In genomic region chr17:2081564-2081963, GRCh38 we compare ENCODE assay signal across 14 cellular contexts. TPM values are rescaled to one million over a fixed set of nuclear protein-coding genes. Genes with fewer than 3 reads are reported as not detected.
DNase-seq lines count a peak whose midpoint lies in the region; ATAC-seq and TF ChIP-seq lines count a peak whose summit lies in the region.
"Had no signal": no experiment of that assay in that cellular context is flagged by ENCODE, and none has a peak within 500 bp of the region (broad histone marks: within the 10 kb centered on the region; RNA-seq: fewer than 3 reads in every experiment).

No MANE protein-coding gene starts in this region.

- no peak for ATAC-seq in GM18498 (IDR thresholded peaks at IDR 0.05; ENCODE audit: unreplicated experiment)
- ATAC-seq in GM18519 (IDR thresholded peaks at IDR 0.05; ENCODE audit: low FRiP score, unreplicated experiment) = no peak
- no peak for ATAC-seq in GM18907 (IDR thresholded peaks at IDR 0.05; ENCODE audit: unreplicated experiment)
- ATAC-seq in HG02610 (IDR thresholded peaks at IDR 0.05; ENCODE audit: unreplicated experiment) = no peak
- ATAC-seq: sciatic nerve had no signal

- no peak overlapping the region for H3K4ac ChIP-seq in mesenchymal stem cell (ENCODE audit: low read depth in 1 of 2, low read length in 2 of 2)

- peaks cover 6% of the 10 kb centered on the region; the same call in 1 of the 2 replicates for H3K36me3 ChIP-seq in GM23248 (ENCODE audit: low read depth)
- H3K36me3 ChIP-seq in mesenchymal stem cell (ENCODE audit: control insufficient read depth in 1 of 2, insufficient read depth in 2 of 2, low read depth in 1 of 2, low read length in 2 of 2) = peaks cover 49 to 50% of the 10 kb centered on the region in 2 experiments

- no peaks in the 10 kb centered on the region for H3K79me2 ChIP-seq in GM23248 (ENCODE audit: insufficient read depth)

- H3F3A ChIP-seq in GM23248 (ENCODE audit: insufficient read depth) = peaks cover 40% of the 10 kb centered on the region

- H3K18ac ChIP-seq in mesenchymal stem cell (ENCODE audit: low read depth in 1 of 2, low read length in 2 of 2) = peak overlapping the region; percentile 5 to 79

- H3K27ac ChIP-seq in GM23248 = peak overlapping the region; percentile 86
- H3K27ac ChIP-seq in mesenchymal stem cell (ENCODE audit: low read length, poor library complexity, severe bottlenecking) = no peak overlapping the region
- H3K27ac ChIP-seq: C4-2B had no signal

- DNase-seq in A172 (ENCODE audit: low spot score) (peak; percentile 71), GM23248 (peak; percentile 89), astrocyte of the spinal cord (ENCODE audit: low read depth, low spot score) (peak; percentile 56), mesenchymal stem cell (no peak)
- DNase-seq: activated naive CD4-positive, alpha-beta T cell treated with anti-CD3 and anti-CD28 coated beads for 36 hours; dermis blood vessel endothelial cell; head of caudate nucleus; NCI-H2171 treated with DMSO at 0.1 percent for 48 hours had no signal

- in situ Hi-C loops in GM23248 (cut with MboI) (loop anchor here (10.0 kb wide), 1 partner anchor 153 kb away; no protein-coding TSS in a partner anchor), astrocyte of the spinal cord (cut with HindIII; ENCODE audit: low sequenced_read_pairs) (no loop called here)

- H3K4me2 ChIP-seq in GM23248 (ENCODE audit: unreplicated experiment) (peak overlapping the region; percentile 38), mesenchymal stem cell (ENCODE audit: low read length, poor library complexity, severe bottlenecking) (no peak overlapping the region)

- TF ChIP-seq CTCF in astrocyte of the spinal cord (IDR thresholded peaks at IDR 0.05; ENCODE audit: low read depth, low read length) = no peak

- H4K8ac ChIP-seq in mesenchymal stem cell (ENCODE audit: low read length) = peak overlapping the region; percentile 10

- H3K27me3 ChIP-seq in GM23248 (replicated peaks; ENCODE audit: insufficient read depth) = no peaks in the 10 kb centered on the region
- H3K27me3 ChIP-seq in mesenchymal stem cell (ENCODE audit: control insufficient read depth in 1 of 2, insufficient read depth in 1 of 2, low read length in 2 of 2) = no peaks in the 10 kb centered on the region

- peaks cover 14% of the 10 kb centered on the region for H3K79me1 ChIP-seq in mesenchymal stem cell (replicated peaks; ENCODE audit: low read length, poor library complexity, severe bottlenecking)

- H4K20me1 ChIP-seq in GM23248 (ENCODE audit: insufficient read depth) = no peaks in the 10 kb centered on the region

- H3K4me3 ChIP-seq in GM23248 (no peak overlapping the region), astrocyte of the spinal cord (ENCODE audit: low read depth, low read length) (no peak overlapping the region), mesenchymal stem cell (ENCODE audit: insufficient read depth in 1 of 2, low read depth in 1 of 2, low read length in 2 of 2) (no peak overlapping the region)

- 6 to 14% methylated on average over 9 of the region's 9 CpGs for WGBS in GM23248 (ENCODE audit: low coverage in 1 of 2, low lambda C conversion rate in 2 of 2, missing lambda C conversion rate in 2 of 2), 2 experiments
- 69% methylated on average over 9 of the region's 9 CpGs for WGBS in mesenchymal stem cell

- peak overlapping the region; percentile 81 for H4K91ac ChIP-seq in mesenchymal stem cell (ENCODE audit: low read length)

- no peak overlapping the region for H3K14ac ChIP-seq in mesenchymal stem cell (ENCODE audit: low read length in 2 of 2)

- peak overlapping the region; percentile 68 for H3K9ac ChIP-seq in GM23248
- H3K9ac ChIP-seq in mesenchymal stem cell (ENCODE audit: low read length) = peak overlapping the region; percentile 31

- H3K9me3 ChIP-seq in GM23248 (ENCODE audit: low read depth) (no peaks in the 10 kb centered on the region), mesenchymal stem cell (ENCODE audit: control insufficient read depth, low read length) (no peaks in the 10 kb centered on the region)

- peak overlapping the region in 1 of 2 experiments; percentile 75 for H2BK12ac ChIP-seq in mesenchymal stem cell (ENCODE audit: low read length in 2 of 2)

- H2AK5ac ChIP-seq in mesenchymal stem cell (ENCODE audit: low read length, severe bottlenecking) = no peak overlapping the region

- H2AFZ ChIP-seq in GM23248 (no peak overlapping the region), mesenchymal stem cell (ENCODE audit: low read depth, low read length) (no peak overlapping the region)

- H2BK15ac ChIP-seq in mesenchymal stem cell (ENCODE audit: low read depth, poor library complexity, severe bottlenecking) = no peak overlapping the region

- H3K4me1 ChIP-seq in GM23248 (ENCODE audit: insufficient read depth) (peaks cover 52% of the 10 kb centered on the region), mesenchymal stem cell (ENCODE audit: control insufficient read depth, insufficient read depth, low read depth, low read length) (peaks cover 36% of the 10 kb centered on the region)

- no peaks in the 10 kb centered on the region for H3K9me2 ChIP-seq in GM23248 (ENCODE audit: insufficient read depth)

- H3K23ac ChIP-seq in mesenchymal stem cell (ENCODE audit: low read length in 2 of 2) = no peak overlapping the region

- peak overlapping the region; percentile 19 for H2BK120ac ChIP-seq in mesenchymal stem cell (ENCODE audit: low read depth, low read length)

- H2BK5ac ChIP-seq in mesenchymal stem cell (ENCODE audit: low read depth, low read length, poor library complexity, severe bottlenecking) = no peak overlapping the region

RNA-seq across cellular contexts. Expression of gene HIC1, which starts 26.7 kb away (rescaled TPM):
- 7.3 and 12.5 TPM in 2 replicates for total RNA-seq in A172 (2014; rRNA removed; shearing (Covaris generic))
- 35.0 and 59.8 TPM in 2 replicates for total RNA-seq in GM23248 (2014; rRNA removed; shearing (Covaris generic))
- 1.6 TPM in 2 replicates for polyA plus RNA-seq in GM23248 (2016; fragmentation: Nextera tagmentation; extraction: Ambion mirVana)
- 25.3 TPM for polyA plus RNA-seq in mesenchymal stem cell (2013, experiment 1 of 2)
- 23.9 TPM for polyA plus RNA-seq in mesenchymal stem cell (2013, experiment 2 of 2)

RNA-seq across cellular contexts. Expression of gene OVCA2, which starts 39.7 kb away (rescaled TPM):
- 104 and 128 TPM in 2 replicates for total RNA-seq in A172 (2014; rRNA removed; shearing (Covaris generic))
- 67.3 and 92.0 TPM in 2 replicates for total RNA-seq in GM23248 (2014; rRNA removed; shearing (Covaris generic))
- polyA plus RNA-seq in GM23248 (2016; fragmentation: Nextera tagmentation; extraction: Ambion mirVana) = 63.5 and 66.1 TPM in 2 replicates
- 72.1 TPM for polyA plus RNA-seq in mesenchymal stem cell (2013, experiment 1 of 2)
- polyA plus RNA-seq in mesenchymal stem cell (2013, experiment 2 of 2) = 72.9 TPM

RNA-seq across cellular contexts. Expression of gene DPH1, which starts 51.6 kb away (rescaled TPM):
- 31.2 and 33.2 TPM in 2 replicates for total RNA-seq in A172 (2014; rRNA removed; shearing (Covaris generic))
- 51.2 and 58.1 TPM in 2 replicates for total RNA-seq in GM23248 (2014; rRNA removed; shearing (Covaris generic))
- polyA plus RNA-seq in GM23248 (2016; fragmentation: Nextera tagmentation; extraction: Ambion mirVana) = 41.1 and 41.2 TPM in 2 replicates
- 24.6 TPM for polyA plus RNA-seq in mesenchymal stem cell (2013, experiment 1 of 2)
- 23.7 TPM for polyA plus RNA-seq in mesenchymal stem cell (2013, experiment 2 of 2)

RNA-seq across cellular contexts. Expression of gene RTN4RL1, which starts 56.4 kb away (rescaled TPM):
- total RNA-seq in A172 (2014; rRNA removed; shearing (Covaris generic)) = 1.7 and 2.2 TPM in 2 replicates
- 0.22 TPM in 1 of 2 replicates, not detected in the other for total RNA-seq in GM23248 (2014; rRNA removed; shearing (Covaris generic))
- polyA plus RNA-seq in GM23248 (2016; fragmentation: Nextera tagmentation; extraction: Ambion mirVana) = not detected in 2 replicates
- polyA plus RNA-seq in mesenchymal stem cell (2013, experiment 1 of 2) = 0.10 TPM
- polyA plus RNA-seq in mesenchymal stem cell (2013, experiment 2 of 2) = 0.04 TPM
